ENCODE assay signal across 16 cellular contexts in genomic region chr13:110511509-110512181, GRCh38.
"Had no signal": no experiment of that assay in that cellular context is flagged by ENCODE, and none has a peak within 500 bp of the region (broad histone marks: within the 10 kb centered on the region; RNA-seq: fewer than 3 reads in every experiment).

No MANE protein-coding gene starts in this region.

- H3K4me3 ChIP-seq: hepatocyte, lung, thyroid gland had no signal

- H3K79me2 ChIP-seq: hepatocyte had no signal

- H2AFZ ChIP-seq: hepatocyte had no signal

- H3K27ac ChIP-seq: hepatocyte, neutrophil, thyroid gland had no signal

- ATAC-seq: activated CD4-positive, alpha-beta T cell treated with anti-CD3 and anti-CD28 coated beads for 36 hours; effector memory CD8-positive, alpha-beta T cell; left cardiac atrium; natural killer cell; T-helper 17 cell had no signal

- H3K36me3 ChIP-seq: neutrophil had no signal

- DNase-seq: activated CD4-positive, alpha-beta memory T cell treated with anti-CD3 and anti-CD28 coated beads for 36 hours; activated CD4-positive, alpha-beta T cell treated with anti-CD3 and anti-CD28 coated beads for 36 hours; activated gamma-delta T cell treated with Interleukin-2 at 50 U/mL for 16 hours; activated T-cell treated with anti-CD3 and anti-CD28 coated beads for 4 hours; effector memory CD8-positive, alpha-beta T cell; left cardiac atrium; natural killer cell; posterior cingulate gyrus; stimulated activated CD4-positive, alpha-beta T cell treated with anti-CD3 and anti-CD28 coated beads, Interleukin-12 subunit alpha, Interleukin-12 subunit beta, amount 100 ng/mL, for 4 hours; stimulated activated CD4-positive, alpha-beta T cell treated with anti-CD3 and anti-CD28 coated beads, Interleukin-2, amount 100 ng/mL, for 24 hours; stimulated activated naive CD4-positive, alpha-beta T cell treated with Interleukin-2 at 50 U/mL for 16 hours; T-helper 17 cell; thyroid gland had no signal

- H3K9me3 ChIP-seq: neutrophil, thyroid gland had no signal

- H3K4me2 ChIP-seq: hepatocyte had no signal

- H3K27me3 ChIP-seq: hepatocyte, thyroid gland had no signal
